Comparison of ENCODE assay signal across 1 cellular context in genomic region chr2:33042819-33043218, GRCh38.
TF ChIP-seq lines count a peak whose summit lies in the region.

No MANE protein-coding gene starts in this region.

TF ChIP-seq in SK-N-SH treated with all-trans-retinoic acid at 6 μM for 48 hours, 23 proteins besides CTCF, POLR2A, EP300 and RAD21 (continued from another document):
- no peak for TF ChIP-seq PATZ1 (CRISPR knock-in tag; IDR thresholded peaks at IDR 0.05; ENCODE audit: borderline replicate concordance)
- no peak for TF ChIP-seq ZNF565 (CRISPR knock-in tag; conservative IDR thresholded peaks at IDR 0.05; ENCODE audit: low read depth)
- no peak for TF ChIP-seq ISL1 (CRISPR knock-in tag; IDR thresholded peaks at IDR 0.05)
- no peak for TF ChIP-seq SNAI2 (CRISPR knock-in tag; IDR thresholded peaks at IDR 0.05)
- TF ChIP-seq ZNF70 (CRISPR knock-in tag; IDR thresholded peaks at IDR 0.05): no peak
